21 cellular contexts compared by ENCODE assay signal in genomic region chr16:31273676-31274075, GRCh38. TPM values are rescaled to one million over a fixed set of nuclear protein-coding genes. Genes with fewer than 3 reads are reported as not detected.
DNase-seq lines count a peak whose midpoint lies in the region; FAIRE-seq and TF ChIP-seq lines count a peak whose summit lies in the region.
"Had no signal": no experiment of that assay in that cellular context is flagged by ENCODE, and none has a peak within 500 bp of the region (broad histone marks: within the 10 kb centered on the region; RNA-seq: fewer than 3 reads in every experiment).

No MANE protein-coding gene starts in this region.

- H3K14ac ChIP-seq in H1 (ENCODE audit: insufficient read length), result no peak overlapping the region
- H3K14ac ChIP-seq in neuronal stem cell (ENCODE audit: low read length), result no peak overlapping the region

- H3K23ac ChIP-seq in H1 (ENCODE audit: insufficient read length), result no peak overlapping the region
- H3K23ac ChIP-seq in neuronal stem cell (ENCODE audit: low read depth, low read length, poor library complexity), result no peak overlapping the region

- H3K79me2 ChIP-seq in H1 (ENCODE audit: control insufficient read depth in 1 of 2, insufficient read depth in 2 of 2, low read length in 2 of 2), result no peaks in the 10 kb centered on the region

- H3K27me3 Mint-ChIP-seq in activated CD4-positive, alpha-beta memory T cell treated with anti-CD3 and anti-CD28 coated beads for 36 hours, result peaks cover 6% of the 10 kb centered on the region
- H3K27me3 Mint-ChIP-seq: activated T-helper 17 cell treated with anti-CD3 and anti-CD28 coated beads, Interleukin-2, amount 50 U/mL, for 72 hours had no signal

- TF ChIP-seq EP300 in H1 (IDR thresholded peaks at IDR 0.05; ENCODE audit: borderline replicate concordance in 1 of 2, low read depth in 2 of 2, low read length in 2 of 2), result no peak

- no peak for TF ChIP-seq CTCF in H1 (IDR thresholded peaks at IDR 0.05; ENCODE audit: control extremely low read depth in 1 of 3, insufficient read depth in 1 of 3, low read depth in 1 of 3, low read length in 3 of 3)

- H3K27ac ChIP-seq in H1 (ENCODE audit: low read depth, low read length) (no peak overlapping the region), neuronal stem cell (replicated peaks; ENCODE audit: low read length) (no peak overlapping the region)
- H3K27ac ChIP-seq: cardiac muscle cell, sigmoid colon had no signal

- H4K20me1 ChIP-seq in H1 (replicated peaks in 1 of 2; ENCODE audit: control insufficient read depth in 1 of 2, insufficient read depth in 2 of 2, low read length in 2 of 2), result no peaks in the 10 kb centered on the region

- H3K9ac ChIP-seq in H1 (replicated peaks in 1 of 4; ENCODE audit: extremely low read depth in 1 of 4, low read depth in 3 of 4, low read length in 3 of 4) (no peak overlapping the region), neuronal stem cell (ENCODE audit: low read depth, low read length, poor library complexity) (no peak overlapping the region)

- H3K4ac ChIP-seq in H1 (replicated peaks; ENCODE audit: insufficient read length, low read depth, low read length), result peak overlapping the region; percentile 30
- H3K4ac ChIP-seq in neuronal stem cell (ENCODE audit: low read length), result peak overlapping the region; percentile 12

- TF ChIP-seq RAD21 in H1 (IDR thresholded peaks at IDR 0.05 in 1 of 2, conservative IDR thresholded peaks at IDR 0.05 in 1 of 2; ENCODE audit: low read depth in 2 of 2, low read length in 2 of 2), result no peak

- no peaks in the 10 kb centered on the region for H3K9me3 Mint-ChIP-seq in activated CD4-positive, alpha-beta memory T cell treated with anti-CD3 and anti-CD28 coated beads for 36 hours
- H3K9me3 Mint-ChIP-seq: activated T-helper 17 cell treated with anti-CD3 and anti-CD28 coated beads, Interleukin-2, amount 50 U/mL, for 72 hours had no signal

- H3K4me2 ChIP-seq in H1 (ENCODE audit: insufficient read depth in 1 of 2, low read depth in 2 of 2, low read length in 2 of 2), result no peak overlapping the region
- H3K4me2 ChIP-seq in neuronal stem cell (ENCODE audit: insufficient read depth, low read length, poor library complexity, severe bottlenecking), result no peak overlapping the region

- peak overlapping the region; percentile 24; the same call in 1 of the 2 replicates for H3K18ac ChIP-seq in H1 (ENCODE audit: extremely low read depth, low read length)
- no peak overlapping the region for H3K18ac ChIP-seq in neuronal stem cell (ENCODE audit: low read length)

- H2AK5ac ChIP-seq in H1 (ENCODE audit: low read depth, low read length), result no peak overlapping the region
- no peak overlapping the region for H2AK5ac ChIP-seq in neuronal stem cell (ENCODE audit: low read depth, low read length)

- H3K4me3 ChIP-seq in H1 (ENCODE audit: extremely low read depth in 1 of 4, insufficient read depth in 2 of 4, low read depth in 3 of 4, low read length in 4 of 4) (no peak overlapping the region), neuronal stem cell (ENCODE audit: low read length in 2 of 2) (no peak overlapping the region)
- H3K4me3 ChIP-seq: cardiac muscle cell, K562, sigmoid colon had no signal

- H3K9me3 ChIP-seq in H1 (ENCODE audit: insufficient read depth in 2 of 2, low read depth in 1 of 2, low read length in 1 of 2), result no peaks in the 10 kb centered on the region
- H3K9me3 ChIP-seq in neuronal stem cell (replicated peaks in 1 of 2; ENCODE audit: control insufficient read depth in 2 of 2, insufficient read depth in 1 of 2, low read depth in 1 of 2, low read length in 2 of 2), result no peaks in the 10 kb centered on the region
- H3K9me3 ChIP-seq: sigmoid colon had no signal

- H4K5ac ChIP-seq in H1 (ENCODE audit: insufficient read length, low read depth, low read length), result no peak overlapping the region

- H3K4me1 ChIP-seq in H1 (replicated peaks in 1 of 4; ENCODE audit: control insufficient read depth in 3 of 4, insufficient read depth in 4 of 4, low read length in 3 of 4) (peaks cover 0 to 5% (median 0%) of the 10 kb centered on the region in 4 experiments; a peak in 1 of 7 replicates), neuronal stem cell (ENCODE audit: control insufficient read depth in 2 of 2, insufficient read depth in 1 of 2, low read depth in 1 of 2, low read length in 2 of 2) (no peaks in the 10 kb centered on the region)
- H3K4me1 ChIP-seq: sigmoid colon had no signal

- WGBS in H1 (ENCODE audit: extremely low coverage in 1 of 2, insufficient coverage in 1 of 2, insufficient read length in 1 of 2, insufficient replicate concordance in 2 of 2, low coverage in 1 of 2, low lambda C conversion rate in 2 of 2, missing lambda C conversion rate in 1 of 2), 2 experiments, result 92% methylated on average over 3 of the region's 3 CpGs; no CpG with 5 or more reads in 1 of the 2 experiments
- WGBS in neuronal stem cell (ENCODE audit: extremely low coverage in 2 of 2, insufficient read length in 2 of 2, insufficient replicate concordance in 1 of 2), 2 donors, result no CpG with 5 or more reads among the region's 3 CpGs

- H3K56ac ChIP-seq in H1 (replicated peaks; ENCODE audit: insufficient read length, low read depth, low read length), result no peak overlapping the region

- no peaks in the 10 kb centered on the region for H3K79me1 ChIP-seq in H1 (ENCODE audit: low read depth, low read length)
- peaks cover 1% of the 10 kb centered on the region for H3K79me1 ChIP-seq in neuronal stem cell (ENCODE audit: low read depth, low read length)

- H3K27ac Mint-ChIP-seq in activated CD4-positive, alpha-beta memory T cell treated with anti-CD3 and anti-CD28 coated beads for 36 hours, result no peak overlapping the region
- H3K27ac Mint-ChIP-seq: activated CD8-positive, alpha-beta T cell treated with anti-CD3 and anti-CD28 coated beads, Interleukin-2, amount 10 ng/mL, durations not matched to agents 7 days and 5 days; activated T-helper 17 cell treated with anti-CD3 and anti-CD28 coated beads, Interleukin-2, amount 50 U/mL, for 72 hours had no signal

- 0 out of 2 replicates have a peak overlapping the region, but pooled peaks have one; percentile 53 for H2BK15ac ChIP-seq in H1 (ENCODE audit: low read length)
- no peak overlapping the region for H2BK15ac ChIP-seq in neuronal stem cell (ENCODE audit: low read length)

- H2BK12ac ChIP-seq in H1 (ENCODE audit: low read depth, low read length), result peak overlapping the region; percentile 87; the same call in 1 of the 2 replicates
- no peak overlapping the region for H2BK12ac ChIP-seq in neuronal stem cell (ENCODE audit: low read length)

- H2BK20ac ChIP-seq in H1 (ENCODE audit: low read length), result peak overlapping the region; percentile 88; the same call in 1 of the 2 replicates

- H2BK120ac ChIP-seq in H1 (replicated peaks; ENCODE audit: low read depth, low read length) (peak overlapping the region; percentile 72), neuronal stem cell (ENCODE audit: low read depth, low read length) (no peak overlapping the region)

- H3K27me3 ChIP-seq in H1 (replicated peaks in 1 of 4; ENCODE audit: control insufficient read depth in 3 of 4, extremely low read depth in 1 of 4, insufficient read depth in 3 of 4, low read length in 3 of 4) (0 out of 7 replicates have a peak, but pooled peaks cover 0 to 2% (median 0%) of the 10 kb centered on the region in 4 experiments), neuronal stem cell (ENCODE audit: control insufficient read depth in 3 of 3, insufficient read depth in 3 of 3, low read depth in 1 of 3, low read length in 3 of 3) (no peaks in the 10 kb centered on the region)
- H3K27me3 ChIP-seq: cardiac muscle cell, sigmoid colon had no signal

- intact Hi-C loops in activated CD4-positive, alpha-beta memory T cell treated with anti-CD3 and anti-CD28 coated beads for 36 hours (cut with micrococcal nuclease), result no loop called here

- no peaks in the 10 kb centered on the region for H3K36me3 Mint-ChIP-seq in activated CD4-positive, alpha-beta memory T cell treated with anti-CD3 and anti-CD28 coated beads for 36 hours

- H3K23me2 ChIP-seq in H1 (ENCODE audit: low read depth, low read length), result 0 out of 2 replicates have a peak, but pooled peaks cover 1% of the 10 kb centered on the region

- H3K36me3 ChIP-seq in H1 (ENCODE audit: control insufficient read depth in 2 of 4, insufficient read depth in 4 of 4, low read length in 3 of 4), result no peaks in the 10 kb centered on the region
- no peaks in the 10 kb centered on the region for H3K36me3 ChIP-seq in neuronal stem cell (replicated peaks in 1 of 2; ENCODE audit: control insufficient read depth in 2 of 2, insufficient read depth in 2 of 2, low read length in 2 of 2)
- H3K36me3 ChIP-seq: cardiac muscle cell, sigmoid colon had no signal

- H3K4me1 Mint-ChIP-seq in activated CD4-positive, alpha-beta memory T cell treated with anti-CD3 and anti-CD28 coated beads for 36 hours (ENCODE audit: low read depth), result peaks cover 5% of the 10 kb centered on the region
- H3K4me1 Mint-ChIP-seq: activated T-helper 17 cell treated with anti-CD3 and anti-CD28 coated beads, Interleukin-2, amount 50 U/mL, for 72 hours had no signal

- H4K8ac ChIP-seq in H1 (ENCODE audit: extremely low read depth, insufficient read depth, low read length), result no peak overlapping the region
- no peak overlapping the region for H4K8ac ChIP-seq in neuronal stem cell (ENCODE audit: low read depth, low read length)

- FAIRE-seq in H1 (lab: Jason Lieb, UNC), result no peak
- FAIRE-seq: frontal cortex, GM12891, K562 had no signal

- H2AFZ ChIP-seq in H1 (ENCODE audit: low read length) (peak overlapping the region; percentile 69; the same call in 1 of the 2 replicates), neuronal stem cell (ENCODE audit: low read length) (no peak overlapping the region)

- H4K91ac ChIP-seq in H1 (replicated peaks; ENCODE audit: insufficient read length, low read length), result peak overlapping the region; percentile 13
- no peak overlapping the region for H4K91ac ChIP-seq in neuronal stem cell (ENCODE audit: low read depth, low read length, poor library complexity)

- POLR2A ChIA-PET in H1 (lab: Charles Lee; ENCODE audit: partially characterized antibody), result interaction anchor here (0.6 to 1.3 kb wide), 2 partner anchors 45 to 93 kb away, joined by 3 to 4 read pairs; partner anchors contain the start of gene FUS
- POLR2A ChIA-PET in activated CD4-positive, alpha-beta memory T cell treated with anti-CD3 and anti-CD28 coated beads for 36 hours (lab: Charles Lee), result no interaction called here

- peak; percentile 5 for DNase-seq in EH (ENCODE audit: low read depth)
- peak; percentile 21 for DNase-seq in HPDE6-E6E7 (ENCODE audit: extremely low spot score)
- DNase-seq in H1 (ENCODE audit: low read depth in 1 of 2, low spot score in 2 of 2), result no peak
- DNase-seq in neuronal stem cell (ENCODE audit: low spot score), result no peak
- no peak for DNase-seq in T-helper 9 cell
- no peak for DNase-seq in SW 1271 (lab: John Stamatoyannopoulos, UW)
- DNase-seq in activated CD4-positive, alpha-beta memory T cell treated with anti-CD3 and anti-CD28 coated beads for 36 hours, result no peak
- DNase-seq in activated T-cell treated with anti-CD3 and anti-CD28 coated beads for 4 hours, result no peak
- DNase-seq: activated CD8-positive, alpha-beta T cell treated with anti-CD3 and anti-CD28 coated beads, Interleukin-2, amount 10 ng/mL, durations not matched to agents 7 days and 5 days; AML-193; effector CD4-positive, alpha-beta T cell; NCI-H1092; sigmoid colon had no signal

- no peak for TF ChIP-seq POLR2A in H1 (IDR thresholded peaks at IDR 0.05; ENCODE audit: control extremely low read depth in 1 of 2, low read depth in 2 of 2, low read length in 2 of 2)

- H3K4me3 Mint-ChIP-seq in activated CD4-positive, alpha-beta memory T cell treated with anti-CD3 and anti-CD28 coated beads for 36 hours, result no peak overlapping the region
- H3K4me3 Mint-ChIP-seq: activated CD8-positive, alpha-beta T cell treated with anti-CD3 and anti-CD28 coated beads, Interleukin-2, amount 10 ng/mL, durations not matched to agents 7 days and 5 days; activated T-helper 17 cell treated with anti-CD3 and anti-CD28 coated beads, Interleukin-2, amount 50 U/mL, for 72 hours had no signal

- peak overlapping the region; percentile 94; the same call in 1 of the 2 replicates for H2BK5ac ChIP-seq in H1 (ENCODE audit: low read depth, low read length)
- no peak overlapping the region for H2BK5ac ChIP-seq in neuronal stem cell (ENCODE audit: low read length)

- CTCF ChIA-PET in H1 (lab: Charles Lee; ENCODE audit: partially characterized antibody), result interaction anchor here (0.5 to 3.4 kb wide), 9 partner anchors 10 to 203 kb away, joined by 3 to 10 read pairs (median 3); no protein-coding TSS in a partner anchor
- CTCF ChIA-PET in activated CD4-positive, alpha-beta memory T cell treated with anti-CD3 and anti-CD28 coated beads for 36 hours (lab: Charles Lee), result no interaction called here

RNA-seq across cellular contexts. Expression of gene ITGAM, which starts 13.9 kb away (rescaled TPM):
- total RNA-seq in H1 (2021; fragmentation: NEBNext Ultra II Directional; extraction: Animal tissue kit (Norgen Biotek cat#: 25700)), result 0.22 and 0.44 TPM in 2 replicates
- 2.0 and 2.9 TPM in 2 replicates for polyA plus RNA-seq in H1 (2011; rRNA removed)
- 1.5 TPM for polyA plus RNA-seq in H1 (2011; cell fraction: cytosol; rRNA removed)
- polyA plus RNA-seq in H1 (2011; cell fraction: nucleus; rRNA removed), result 4.1 TPM
- polyA plus RNA-seq in H1 (2012, experiment 1 of 2), result 0.84 to 1.6 TPM (median 1.5 TPM) in 4 replicates
- polyA plus RNA-seq in H1 (2012, experiment 2 of 2), result 0.92 TPM
- polyA plus RNA-seq in H1 (2013, experiment 1 of 2), result 0.73 TPM
- polyA plus RNA-seq in H1 (2013, experiment 2 of 2), result 0.29 TPM
- polyA minus RNA-seq in H1 (2011; rRNA and poly(A)+ RNA removed), result 1.9 and 2.5 TPM in 2 replicates
- 0.29 TPM for polyA minus RNA-seq in H1 (2011; cell fraction: cytosol; rRNA and poly(A)+ RNA removed)
- 1.00 TPM for polyA minus RNA-seq in H1 (2011; cell fraction: nucleus; rRNA and poly(A)+ RNA removed)
- polyA plus RNA-seq in neuronal stem cell (2013, experiment 1 of 2), result 0.01 TPM
- polyA plus RNA-seq in neuronal stem cell (2013, experiment 2 of 2), result 0.01 TPM
- 1 to 10 TPM; 4.1 to 5.0 TPM for total RNA-seq in activated CD4-positive, alpha-beta memory T cell treated with anti-CD3 and anti-CD28 coated beads for 36 hours
- total RNA-seq: cardiac muscle cell had no signal
- polyA plus RNA-seq: cardiac muscle cell had no signal

RNA-seq across cellular contexts. Expression of gene PYDC1, which starts 56.7 kb away (rescaled TPM):
- 3.0 and 3.5 TPM in 2 replicates for total RNA-seq in H1 (2021; fragmentation: NEBNext Ultra II Directional; extraction: Animal tissue kit (Norgen Biotek cat#: 25700))
- polyA plus RNA-seq in H1 (2011; rRNA removed), result 5.9 and 11.1 TPM in 2 replicates
- 6.0 TPM for polyA plus RNA-seq in H1 (2011; cell fraction: cytosol; rRNA removed)
- polyA plus RNA-seq in H1 (2011; cell fraction: nucleus; rRNA removed), result 3.6 TPM
- 2.5 to 6.9 TPM (median 3.8 TPM) in 4 replicates for polyA plus RNA-seq in H1 (2012, experiment 1 of 2)
- 13.3 TPM for polyA plus RNA-seq in H1 (2012, experiment 2 of 2)
- polyA plus RNA-seq in H1 (2013, experiment 1 of 2), result 2.0 TPM
- polyA plus RNA-seq in H1 (2013, experiment 2 of 2), result 1.6 TPM
- polyA minus RNA-seq in H1 (2011; rRNA and poly(A)+ RNA removed), result 0.56 TPM in 1 of 2 replicates, not detected in the other
- polyA minus RNA-seq in H1 (2011; cell fraction: cytosol; rRNA and poly(A)+ RNA removed), result not detected
- not detected for polyA minus RNA-seq in H1 (2011; cell fraction: nucleus; rRNA and poly(A)+ RNA removed)
- not detected for polyA plus RNA-seq in neuronal stem cell (2013, experiment 1 of 2)
- not detected for polyA plus RNA-seq in neuronal stem cell (2013, experiment 2 of 2)
- total RNA-seq in activated CD4-positive, alpha-beta memory T cell treated with anti-CD3 and anti-CD28 coated beads for 36 hours, result not detected
- total RNA-seq: activated CD8-positive, alpha-beta T cell treated with anti-CD3 and anti-CD28 coated beads, Interleukin-2, amount 10 ng/mL, durations not matched to agents 7 days and 5 days; cardiac muscle cell; K562; omental fat pad; sigmoid colon; subcutaneous adipose tissue; T-helper 1 cell treated with Interleukin-12 subunit alpha and Interleukin-12 subunit beta and Interleukin-4 antibody, amounts not matched to agents 30 ng/mL and 1 ng/mL, for 36 hours had no signal
- polyA plus RNA-seq: cardiac muscle cell, K562 had no signal

RNA-seq across cellular contexts. Expression of gene TRIM72, which starts 59.8 kb away (rescaled TPM):
- total RNA-seq in H1 (2021; fragmentation: NEBNext Ultra II Directional; extraction: Animal tissue kit (Norgen Biotek cat#: 25700)), result 1.3 and 2.1 TPM in 2 replicates
- polyA plus RNA-seq in H1 (2011; rRNA removed), result 0.57 and 0.97 TPM in 2 replicates
- polyA plus RNA-seq in H1 (2011; cell fraction: cytosol; rRNA removed), result 0.58 TPM
- polyA plus RNA-seq in H1 (2011; cell fraction: nucleus; rRNA removed), result 1.3 TPM
- 0.84 to 1.6 TPM (median 1.1 TPM) in 4 replicates for polyA plus RNA-seq in H1 (2012, experiment 1 of 2)
- polyA plus RNA-seq in H1 (2012, experiment 2 of 2), result 0.38 TPM
- polyA plus RNA-seq in H1 (2013, experiment 1 of 2), result 0.28 TPM
- polyA plus RNA-seq in H1 (2013, experiment 2 of 2), result 0.26 TPM
- 0.57 and 0.93 TPM in 2 replicates for polyA minus RNA-seq in H1 (2011; rRNA and poly(A)+ RNA removed)
- polyA minus RNA-seq in H1 (2011; cell fraction: cytosol; rRNA and poly(A)+ RNA removed), result 2.1 TPM
- polyA minus RNA-seq in H1 (2011; cell fraction: nucleus; rRNA and poly(A)+ RNA removed), result 0.50 TPM
- 0.03 TPM for polyA plus RNA-seq in neuronal stem cell (2013, experiment 1 of 2)
- 0.01 TPM for polyA plus RNA-seq in neuronal stem cell (2013, experiment 2 of 2)
- total RNA-seq in activated CD4-positive, alpha-beta memory T cell treated with anti-CD3 and anti-CD28 coated beads for 36 hours, result not detected
- total RNA-seq: activated CD8-positive, alpha-beta T cell treated with anti-CD3 and anti-CD28 coated beads, Interleukin-2, amount 10 ng/mL, durations not matched to agents 7 days and 5 days; subcutaneous adipose tissue; T-helper 1 cell treated with Interleukin-12 subunit alpha and Interleukin-12 subunit beta and Interleukin-4 antibody, amounts not matched to agents 30 ng/mL and 1 ng/mL, for 36 hours had no signal
- polyA plus RNA-seq: cardiac muscle cell, K562 had no signal

Comparison
In these comparisons a context has a peak if more than half of its experiments do, and no peak if none do; other contexts are left out.
1. DNase-seq: peak in EH (single experiment) and HPDE6-E6E7 (single experiment); none in H1 (0 of 2), neuronal stem cell (single experiment), T-helper 9 cell (single experiment), SW 1271 (0 of 2), activated CD4-positive, alpha-beta memory T cell treated with anti-CD3 and anti-CD28 coated beads for 36 hours (single experiment) and activated T-cell treated with anti-CD3 and anti-CD28 coated beads for 4 hours (single experiment).